ENCODE assay signal across 30 cellular contexts in genomic region chr18:47750889-47751423, GRCh38.
A peak's percentile ranks its signal among the peaks of the same experiment; 100 is the strongest.
DNase-seq lines count a peak whose midpoint lies in the region; ATAC-seq and TF ChIP-seq lines count a peak whose summit lies in the region.
"Had no signal": no experiment of that assay in that cellular context is flagged by ENCODE, and none has a peak within 500 bp of the region (broad histone marks: within the 10 kb centered on the region; RNA-seq: fewer than 3 reads in every experiment).

No MANE protein-coding gene starts in this region.

- ATAC-seq in HG02885 (IDR thresholded peaks at IDR 0.05; ENCODE audit: poor library complexity, unreplicated experiment), result no peak
- ATAC-seq in HG02798 (IDR thresholded peaks at IDR 0.05; ENCODE audit: poor library complexity, unreplicated experiment), result no peak
- ATAC-seq: GM12878, K562, PC-3 had no signal

- no peak overlapping the region for H3K27ac ChIP-seq in endodermal cell (ENCODE audit: low read depth, low read length)
- no peak overlapping the region for H3K27ac ChIP-seq in substantia nigra (ENCODE audit: low read depth, low read length, poor library complexity, severe bottlenecking)
- H3K27ac ChIP-seq: 22Rv1, SJSA1 had no signal

- no peak overlapping the region for H3K27ac Mint-ChIP-seq in endodermal cell
- H3K27ac Mint-ChIP-seq: CD14-positive monocyte had no signal

- no peak overlapping the region for H3K4me3 Mint-ChIP-seq in endodermal cell
- H3K4me3 Mint-ChIP-seq: CD14-positive monocyte had no signal

- H3K4me1 Mint-ChIP-seq in endodermal cell, result no peaks in the 10 kb centered on the region

- peaks cover 42% of the 10 kb centered on the region for H3K27me3 Mint-ChIP-seq in endodermal cell (ENCODE audit: insufficient read depth)

- H3K36me3 ChIP-seq in endodermal cell (ENCODE audit: control insufficient read depth, insufficient read depth, low read length), result no peaks in the 10 kb centered on the region
- H3K36me3 ChIP-seq: BE2C, SJSA1 had no signal

- TF ChIP-seq CTCF in endodermal cell (conservative IDR thresholded peaks at IDR 0.05), result no peak

- no peaks in the 10 kb centered on the region for H3K36me3 Mint-ChIP-seq in endodermal cell (ENCODE audit: low read depth)
- H3K36me3 Mint-ChIP-seq: CD14-positive monocyte had no signal

- no peak overlapping the region for H3K9ac ChIP-seq in endodermal cell (ENCODE audit: extremely low read depth, low read length, poor library complexity, severe bottlenecking)

- H3K4me3 ChIP-seq in endodermal cell (ENCODE audit: low read length), result no peak overlapping the region
- H3K4me3 ChIP-seq: GM12878, K562, SJSA1 had no signal

- DNase-seq in DMS 273 (lab: John Stamatoyannopoulos, UW; ENCODE audit: unreplicated experiment), result peak; percentile 16
- no peak for DNase-seq in DMS 273 treated with DMSO at 0.1 percent for 48 hours (lab: John Stamatoyannopoulos, UW)
- DNase-seq in AG20443 (ENCODE audit: low spot score), result peak; percentile 5
- DNase-seq in endodermal cell, result peak; percentile 39
- peak; percentile 71 for DNase-seq in mesenteric fat pad (ENCODE audit: low spot score)
- DNase-seq in substantia nigra (lab: John Stamatoyannopoulos, UW), result no peak
- DNase-seq: BE2C; Calu3; DMS79; EL; GDM1; H7; Kasumi-1; MV-4-11; NCI-H1105; NCI-H1436 treated with DMSO at 0.1 percent for 48 hours; NCI-H187 treated with DMSO at 0.1 percent for 48 hours; NCI-H446; NCI-H524 treated with DMSO at 0.1 percent for 48 hours; NCI-H82; NK-92 treated with Interleukin-12 subunit alpha and Interleukin-12 subunit beta, amount 100 ng/mL, for 24 hours; PC-3; Right ventricle myocardium superior had no signal

- H3K4me1 ChIP-seq in endodermal cell (ENCODE audit: control insufficient read depth, insufficient read depth, low read length), result no peaks in the 10 kb centered on the region
- H3K4me1 ChIP-seq: BE2C had no signal

- H3K9me3 ChIP-seq in endodermal cell (ENCODE audit: control insufficient read depth, low read length), result no peaks in the 10 kb centered on the region
- H3K9me3 ChIP-seq: BE2C, SJSA1 had no signal

- H3K27me3 ChIP-seq in endodermal cell (ENCODE audit: control insufficient read depth, insufficient read depth, low read length, poor library complexity, severe bottlenecking), result peaks cover 19% of the 10 kb centered on the region
- H3K27me3 ChIP-seq: BE2C, SJSA1 had no signal

- WGBS in endodermal cell (ENCODE audit: insufficient coverage in 1 of 2, insufficient read length in 1 of 2), 2 experiments, result 92% methylated on average over 8 of the region's 8 CpGs; no CpG with 5 or more reads in 1 of the 2 experiments

- H3K9me3 Mint-ChIP-seq in endodermal cell, result no peaks in the 10 kb centered on the region

Comparison
In these comparisons a context has a peak if more than half of its experiments do, and no peak if none do; other contexts are left out.
1. DNase-seq: peak in DMS 273 (single experiment), AG20443 (single experiment), endodermal cell (single experiment) and mesenteric fat pad (single experiment); none in DMS 273 treated with DMSO at 0.1 percent for 48 hours (single experiment) and substantia nigra (0 of 49).